Comparison of ENCODE assay signal across 9 cellular contexts in genomic region chr1:20440785-20441200, GRCh38. TPM values are rescaled to one million over a fixed set of nuclear protein-coding genes. Genes with fewer than 3 reads are reported as not detected.
DNase-seq lines count a peak whose midpoint lies in the region; ATAC-seq and TF ChIP-seq lines count a peak whose summit lies in the region.
"Had no signal": no experiment of that assay in that cellular context is flagged by ENCODE, and none has a peak within 500 bp of the region (broad histone marks: within the 10 kb centered on the region; RNA-seq: fewer than 3 reads in every experiment).

No MANE protein-coding gene starts in this region.

- H3K27me3 ChIP-seq in GM23338 (ENCODE audit: insufficient read depth) (no peaks in the 10 kb centered on the region), suprapubic skin (peaks cover 9% of the 10 kb centered on the region)

- peak overlapping the region; percentile 46 for H3K4me3 Mint-ChIP-seq in GM23338
- H3K4me3 Mint-ChIP-seq: activated B cell treated with CpG ODN at 0.5 μM for 24 hours had no signal

- H3K9me3 ChIP-seq in suprapubic skin = no peaks in the 10 kb centered on the region

- H3F3A ChIP-seq in GM23338 (replicated peaks; ENCODE audit: low read depth) = no peaks in the 10 kb centered on the region

- H3K4me3 ChIP-seq in GM23338 = 0 out of 2 replicates have a peak overlapping the region, but pooled peaks have one; percentile 32
- no peak overlapping the region for H3K4me3 ChIP-seq in suprapubic skin

- peak overlapping the region; percentile 69 for H3K4me2 ChIP-seq in GM23338

- in situ Hi-C loops in SK-MEL-5 (cut with HindIII; ENCODE audit: low pct_unique_long_range_greater_than_20kb, low sequenced_read_pairs) = no loop called here

- H3K9me2 ChIP-seq in GM23338 (ENCODE audit: insufficient read depth) = no peaks in the 10 kb centered on the region

- H3K79me2 ChIP-seq in GM23338 (replicated peaks; ENCODE audit: insufficient read depth) = no peaks in the 10 kb centered on the region

- H3K9me3 Mint-ChIP-seq in GM23338 = peaks cover 2% of the 10 kb centered on the region; the same call in 2 of the 3 replicates

- 0 out of 3 replicates have a peak, but pooled peaks cover 5% of the 10 kb centered on the region for H3K4me1 Mint-ChIP-seq in GM23338

- H3K27ac ChIP-seq in GM23338 (ENCODE audit: low read depth) = no peak overlapping the region
- H3K27ac ChIP-seq in suprapubic skin = no peak overlapping the region

- H3K36me3 Mint-ChIP-seq in GM23338 (ENCODE audit: low read depth) = no peaks in the 10 kb centered on the region

- H3K27ac Mint-ChIP-seq in GM23338 = no peak overlapping the region
- H3K27ac Mint-ChIP-seq: activated B cell treated with CpG ODN at 0.5 μM for 24 hours had no signal

- H3K4me1 ChIP-seq in GM23338 (ENCODE audit: insufficient read depth) (0 out of 2 replicates have a peak, but pooled peaks cover 4% of the 10 kb centered on the region), suprapubic skin (no peaks in the 10 kb centered on the region)

- TF ChIP-seq EP300 in suprapubic skin (IDR thresholded peaks at IDR 0.05) = no peak

- ATAC-seq in GM23338 (peak; percentile 92), HG02642 (IDR thresholded peaks at IDR 0.05; ENCODE audit: poor library complexity, unreplicated experiment) (no peak)

- TF ChIP-seq POLR2A in suprapubic skin (IDR thresholded peaks at IDR 0.05) = no peak

- peaks cover 3% of the 10 kb centered on the region for H3K27me3 Mint-ChIP-seq in GM23338 (ENCODE audit: insufficient read depth, low read depth, poor library complexity)

- H3K36me3 ChIP-seq in GM23338 (ENCODE audit: insufficient read depth) = no peaks in the 10 kb centered on the region
- no peaks in the 10 kb centered on the region for H3K36me3 ChIP-seq in suprapubic skin

- no peaks in the 10 kb centered on the region for H4K20me1 ChIP-seq in GM23338 (replicated peaks; ENCODE audit: insufficient read depth)

- peak overlapping the region; percentile 43 for H2AFZ ChIP-seq in GM23338

- 22% methylated on average over 5 of the region's 6 CpGs for WGBS in suprapubic skin

- TF ChIP-seq CTCF in GM23338 (conservative IDR thresholded peaks at IDR 0.05; ENCODE audit: low read depth in 2 of 2) (no peak), suprapubic skin (IDR thresholded peaks at IDR 0.05) (no peak)

- DNase-seq in 8988T = peak; percentile 59
- peak; percentile 88 for DNase-seq in GM23338 (ENCODE audit: low spot score)
- DNase-seq in SK-MEL-5 (ENCODE audit: low read depth, low spot score) = peak; percentile 76
- peak; percentile 39 for DNase-seq in amniotic epithelial cell (ENCODE audit: low read depth)
- peak; percentile 41 to 43 for DNase-seq in hippocampal formation (lab: John Stamatoyannopoulos, UW)
- peak; percentile 59 for DNase-seq in stimulated activated CD4-positive, alpha-beta T cell treated with anti-CD3 and anti-CD28 coated beads, Interleukin-1b, Interleukin-23, amount 100 ng/mL, for 48 hours
- no peak for DNase-seq in suprapubic skin (ENCODE audit: low spot score in 2 of 2)
- DNase-seq: activated B cell treated with CpG ODN at 0.5 μM for 24 hours had no signal

TF ChIP-seq in GM23338, 12 proteins besides CTCF, POLR2A, EP300 and RAD21:
- TF ChIP-seq JUNB (IDR thresholded peaks at IDR 0.05; ENCODE audit: unreplicated experiment) (no peak), EZH2 (IDR thresholded peaks at IDR 0.05; ENCODE audit: low read depth, unreplicated experiment) (no peak)
- TF ChIP-seq, protein P1, sequence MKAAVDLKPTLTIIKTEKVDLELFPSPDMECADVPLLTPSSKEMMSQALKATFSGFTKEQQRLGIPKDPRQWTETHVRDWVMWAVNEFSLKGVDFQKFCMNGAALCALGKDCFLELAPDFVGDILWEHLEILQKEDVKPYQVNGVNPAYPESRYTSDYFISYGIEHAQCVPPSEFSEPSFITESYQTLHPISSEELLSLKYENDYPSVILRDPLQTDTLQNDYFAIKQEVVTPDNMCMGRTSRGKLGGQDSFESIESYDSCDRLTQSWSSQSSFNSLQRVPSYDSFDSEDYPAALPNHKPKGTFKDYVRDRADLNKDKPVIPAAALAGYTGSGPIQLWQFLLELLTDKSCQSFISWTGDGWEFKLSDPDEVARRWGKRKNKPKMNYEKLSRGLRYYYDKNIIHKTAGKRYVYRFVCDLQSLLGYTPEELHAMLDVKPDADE (IDR thresholded peaks at IDR 0.05) = peak; percentile 81

RNA-seq across cellular contexts. Expression of gene CAMK2N1, which starts 45.2 kb away (rescaled TPM):
- total RNA-seq in GM23338 (2014; rRNA removed; shearing (Covaris generic)) = 0.52 and 0.82 TPM in 2 replicates
- polyA plus RNA-seq in GM23338 (2016; fragmentation: Nextera tagmentation; extraction: Ambion mirVana) = 2.9 and 4.6 TPM in 2 replicates
- total RNA-seq in SK-MEL-5 (2014; rRNA removed; shearing (Covaris generic)) = 1.2 and 1.7 TPM in 2 replicates
- 7.5 and 11.2 TPM in 2 replicates for polyA plus RNA-seq in SK-MEL-5 (2015; cell fraction: cytosol; rRNA removed)
- 2.2 and 4.0 TPM in 2 replicates for polyA plus RNA-seq in SK-MEL-5 (2015; cell fraction: nucleus; rRNA removed)
- total RNA-seq in suprapubic skin = 10 to 100 TPM in 2 of 4 donors, 1 to 10 TPM in 2; 7.0 to 18.1 (median 9.5) TPM

Comparison
In these comparisons a context has a peak if more than half of its experiments do, and no peak if none do; other contexts are left out.
1. DNase-seq: peak in 8988T (single experiment), GM23338 (single experiment), SK-MEL-5 (single experiment), amniotic epithelial cell (single experiment), hippocampal formation (2 of 2) and stimulated activated CD4-positive, alpha-beta T cell treated with anti-CD3 and anti-CD28 coated beads, Interleukin-1b, Interleukin-23, amount 100 ng/mL, for 48 hours (single experiment); none in suprapubic skin (0 of 2).